In genomic region chr5:39132792-39133191, GRCh38 we compare ENCODE assay signal across 23 cellular contexts. TPM values are rescaled to one million over a fixed set of nuclear protein-coding genes. Genes with fewer than 3 reads are reported as not detected.
DNase-seq lines count a peak whose midpoint lies in the region; ATAC-seq, FAIRE-seq and TF ChIP-seq lines count a peak whose summit lies in the region.
"Had no signal": no experiment of that assay in that cellular context is flagged by ENCODE, and none has a peak within 500 bp of the region (broad histone marks: within the 10 kb centered on the region; RNA-seq: fewer than 3 reads in every experiment).

No MANE protein-coding gene starts in this region.

- intact Hi-C loops in dorsolateral prefrontal cortex (cut with DNase I), result loop anchor here in 1 of 2 donors (10.0 kb wide), 1 partner anchor 58 kb away; the partner anchor contains the start of gene RICTOR

- FAIRE-seq in H54 (lab: Jason Lieb, UNC), result peak; percentile 55

- H3K18ac ChIP-seq in trophoblast cell (ENCODE audit: low read length), result no peak overlapping the region

- H3K4me1 Mint-ChIP-seq in activated T-cell treated with anti-CD3 and anti-CD28 coated beads, Interleukin-2, amount 50 U/mL, for 72 hours (ENCODE audit: low read depth), result peaks cover 32% of the 10 kb centered on the region

- H3K27ac ChIP-seq in dorsolateral prefrontal cortex (peak overlapping the region in 47 of 59 donors; percentile 28 to 90 (median 80)), trophoblast cell (ENCODE audit: low read depth, low read length) (no peak overlapping the region)
- H3K27ac ChIP-seq: left ventricle myocardium inferior, thyroid gland, WERI-Rb-1 had no signal

- no CpG with 5 or more reads among the region's 3 CpGs for WGBS in trophoblast cell (ENCODE audit: extremely low coverage, insufficient coverage, insufficient read length)

- H3K27me3 ChIP-seq in dorsolateral prefrontal cortex (no peaks in the 10 kb centered on the region), trophoblast cell (ENCODE audit: insufficient read depth, low read length) (no peaks in the 10 kb centered on the region)
- H3K27me3 ChIP-seq: thyroid gland had no signal

- no peak overlapping the region for H3K4me3 Mint-ChIP-seq in activated T-cell treated with anti-CD3 and anti-CD28 coated beads, Interleukin-2, amount 50 U/mL, for 72 hours
- H3K4me3 Mint-ChIP-seq: activated CD4-positive, alpha-beta T cell treated with anti-CD3 and anti-CD28 coated beads, Interleukin-2, amount 10 ng/mL, durations not matched to agents 7 days and 5 days; stimulated activated naive CD8-positive, alpha-beta T cell treated with anti-CD3 and anti-CD28 coated beads, Interleukin-15, Interleukin-2, amounts not matched to agents 100 ng/mL and 50 ng/mL, for 24 hours had no signal

- H4K8ac ChIP-seq in trophoblast cell (ENCODE audit: low read depth, low read length), result no peak overlapping the region

- H3K27me3 Mint-ChIP-seq in activated T-cell treated with anti-CD3 and anti-CD28 coated beads, Interleukin-2, amount 50 U/mL, for 72 hours (ENCODE audit: low read depth), result no peaks in the 10 kb centered on the region
- H3K27me3 Mint-ChIP-seq: activated CD4-positive, alpha-beta T cell treated with anti-CD3 and anti-CD28 coated beads, Interleukin-2, amount 10 ng/mL, durations not matched to agents 7 days and 5 days; stimulated activated naive CD8-positive, alpha-beta T cell treated with anti-CD3 and anti-CD28 coated beads, Interleukin-15, Interleukin-2, amounts not matched to agents 100 ng/mL and 50 ng/mL, for 24 hours had no signal

- H3K27ac Mint-ChIP-seq in activated T-cell treated with anti-CD3 and anti-CD28 coated beads, Interleukin-2, amount 50 U/mL, for 72 hours, result peak overlapping the region; percentile 42
- H3K27ac Mint-ChIP-seq: activated CD4-positive, alpha-beta T cell treated with anti-CD3 and anti-CD28 coated beads, Interleukin-2, amount 10 ng/mL, durations not matched to agents 7 days and 5 days; stimulated activated naive CD8-positive, alpha-beta T cell treated with anti-CD3 and anti-CD28 coated beads, Interleukin-15, Interleukin-2, amounts not matched to agents 100 ng/mL and 50 ng/mL, for 24 hours had no signal

- H4K91ac ChIP-seq in trophoblast cell (ENCODE audit: low read depth, low read length), result no peak overlapping the region

- H3K4me3 ChIP-seq in dorsolateral prefrontal cortex (no peak overlapping the region), trophoblast cell (ENCODE audit: low read depth, low read length) (no peak overlapping the region)
- H3K4me3 ChIP-seq: left ventricle myocardium inferior, thyroid gland had no signal

- peaks cover 11 to 32% of the 10 kb centered on the region in 2 donors for H3K36me3 Mint-ChIP-seq in activated T-cell treated with anti-CD3 and anti-CD28 coated beads, Interleukin-2, amount 50 U/mL, for 72 hours (ENCODE audit: insufficient read depth in 2 of 2)

- no peaks in the 10 kb centered on the region for H3K9me3 ChIP-seq in trophoblast cell (ENCODE audit: insufficient read depth, low read depth, low read length)
- H3K9me3 ChIP-seq: BE2C, left ventricle myocardium inferior, thyroid gland had no signal

- no peak overlapping the region for H3K4ac ChIP-seq in trophoblast cell (ENCODE audit: low read depth, low read length)

- H2AFZ ChIP-seq in trophoblast cell (ENCODE audit: insufficient read depth, low read length, poor library complexity), result no peak overlapping the region

- H3K14ac ChIP-seq in trophoblast cell (ENCODE audit: low read length), result no peak overlapping the region

- no peak overlapping the region for H2BK120ac ChIP-seq in trophoblast cell (ENCODE audit: insufficient read depth, low read length, poor library complexity)

- no peak overlapping the region for H3K4me2 ChIP-seq in trophoblast cell (ENCODE audit: low read length)

- ATAC-seq in activated T-cell treated with anti-CD3 and anti-CD28 coated beads, Interleukin-2, amount 50 U/mL, for 72 hours (replicated peaks in 1 of 2), result no peak
- no peak for ATAC-seq in GM21529 (IDR thresholded peaks at IDR 0.05; ENCODE audit: unreplicated experiment)

- no peaks in the 10 kb centered on the region for H3K9me3 Mint-ChIP-seq in activated T-cell treated with anti-CD3 and anti-CD28 coated beads, Interleukin-2, amount 50 U/mL, for 72 hours
- H3K9me3 Mint-ChIP-seq: activated CD4-positive, alpha-beta T cell treated with anti-CD3 and anti-CD28 coated beads, Interleukin-2, amount 10 ng/mL, durations not matched to agents 7 days and 5 days; stimulated activated naive CD8-positive, alpha-beta T cell treated with anti-CD3 and anti-CD28 coated beads, Interleukin-15, Interleukin-2, amounts not matched to agents 100 ng/mL and 50 ng/mL, for 24 hours had no signal

- no peaks in the 10 kb centered on the region for H3K36me3 ChIP-seq in trophoblast cell (ENCODE audit: control insufficient read depth in 1 of 2, insufficient read depth in 2 of 2, low read length in 2 of 2)
- H3K36me3 ChIP-seq: BE2C, left ventricle myocardium inferior, thyroid gland, WERI-Rb-1 had no signal

- DNase-seq in activated T-cell treated with anti-CD3 and anti-CD28 coated beads, Interleukin-2, amount 50 U/mL, for 72 hours, result no peak
- no peak for DNase-seq in activated T-cell treated with anti-CD3 and anti-CD28 coated beads, Interleukin-2, amount 50 U/mL, for 1 hour
- DNase-seq in H54 (ENCODE audit: insufficient read length, low spot score) (no peak), dorsolateral prefrontal cortex (no peak), renal cortical epithelial cell (ENCODE audit: low read depth) (peak; percentile 77), trophoblast cell (no peak), GM19238 (ENCODE audit: insufficient read length, low spot score) (no peak)
- DNase-seq: activated CD4-positive, alpha-beta T cell treated with anti-CD3 and anti-CD28 coated beads, Interleukin-2, amount 10 ng/mL, durations not matched to agents 7 days and 5 days; activated effector memory CD4-positive, alpha-beta T cell treated with Interleukin-2 at 50 U/mL for 16 hours; BE2C; DND-41; IMR-90; left ventricle myocardium inferior; mesendoderm; NCI-H1048; NCI-H187 treated with DMSO at 0.1 percent for 48 hours; NCI-H524; SHP77 treated with DMSO at 0.1 percent for 48 hours; T1000; thyroid gland; WERI-Rb-1 had no signal

- no peak for TF ChIP-seq POLR2A in H54 (IDR thresholded peaks at IDR 0.05; ENCODE audit: low read depth, low read length)

- no peaks in the 10 kb centered on the region for H3K79me1 ChIP-seq in trophoblast cell (ENCODE audit: low read length)

- no peak overlapping the region for H2AK5ac ChIP-seq in trophoblast cell (ENCODE audit: low read length)

- H3K79me2 ChIP-seq in trophoblast cell (ENCODE audit: control insufficient read depth, insufficient read depth, low read length, poor library complexity), result no peaks in the 10 kb centered on the region

- H3K9ac ChIP-seq in trophoblast cell (ENCODE audit: low read length), result no peak overlapping the region

- no peak overlapping the region for H2BK5ac ChIP-seq in trophoblast cell (ENCODE audit: low read depth, low read length, poor library complexity)

- H3K23ac ChIP-seq in trophoblast cell (ENCODE audit: low read length), result no peak overlapping the region

- no peaks in the 10 kb centered on the region for H3K4me1 ChIP-seq in trophoblast cell (ENCODE audit: control insufficient read depth in 1 of 2, insufficient read depth in 2 of 2, low read length in 2 of 2)
- H3K4me1 ChIP-seq: BE2C, left ventricle myocardium inferior, thyroid gland had no signal

- TF ChIP-seq CTCF in dorsolateral prefrontal cortex (IDR thresholded peaks at IDR 0.05 in 54 of 56, conservative IDR thresholded peaks at IDR 0.05 in 2 of 56; ENCODE audit: low read depth in 1 of 56, partially characterized antibody in 56 of 56), result no peak

- no peak overlapping the region for H2BK12ac ChIP-seq in trophoblast cell (ENCODE audit: low read length)

- H4K12ac ChIP-seq in trophoblast cell (ENCODE audit: low read depth, low read length), result no peak overlapping the region

RNA-seq across cellular contexts. Expression of gene RICTOR, which starts 58.6 kb away (rescaled TPM):
- total RNA-seq in activated T-cell treated with anti-CD3 and anti-CD28 coated beads, Interleukin-2, amount 50 U/mL, for 72 hours, result 10 to 100 TPM; 34.6 to 47.0 TPM
- total RNA-seq in dorsolateral prefrontal cortex, result 100 to 1,000 TPM in 1 of 120 experiments, 10 to 100 TPM in 119; 59.2 to 100 (median 77.8) TPM
- total RNA-seq in renal cortical epithelial cell, result 33.0 and 42.5 TPM in 2 replicates
- polyA plus RNA-seq in trophoblast cell (2013), result 20.7 and 21.7 TPM in 2 replicates
